In the genomic region with DNA sequence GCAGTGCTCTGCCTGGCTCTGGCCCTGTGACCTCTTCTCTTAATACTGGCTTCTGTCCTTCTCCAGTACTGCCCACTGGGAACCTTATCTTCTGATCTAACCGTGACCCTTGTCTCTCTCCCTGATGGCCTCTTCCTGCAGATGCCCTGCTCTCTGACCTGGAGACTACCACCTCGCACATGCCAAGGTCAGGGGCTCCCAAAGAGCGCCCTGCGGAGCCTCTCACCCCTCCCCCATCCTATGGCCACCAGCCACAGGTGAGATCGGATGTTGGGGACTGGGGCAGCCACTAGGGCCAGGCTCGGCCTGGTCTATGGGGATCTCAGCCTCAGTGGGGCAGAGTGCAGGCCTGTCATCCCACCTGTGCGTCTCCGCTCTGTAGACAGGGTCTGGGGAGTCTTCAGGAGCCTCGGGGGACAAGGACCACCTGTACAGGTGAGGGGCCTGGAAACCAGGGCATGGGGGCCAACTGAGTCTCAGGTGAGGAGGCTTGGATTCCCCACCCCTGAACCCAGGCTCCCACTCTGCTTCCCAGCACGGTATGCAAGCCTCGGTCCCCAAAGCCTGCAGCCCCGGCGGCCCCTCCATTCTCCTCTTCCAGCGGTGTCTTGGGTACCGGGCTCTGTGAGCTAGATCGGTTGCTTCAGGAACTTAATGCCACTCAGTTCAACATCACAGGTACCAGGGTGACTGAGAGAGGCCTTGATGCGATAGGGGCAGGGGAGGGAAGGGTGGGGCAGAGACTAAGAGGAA, we compare ENCODE assay signal across 11 cellular contexts. TPM values are rescaled to one million over a fixed set of nuclear protein-coding genes. Genes with fewer than 3 reads are reported as not detected.
A peak's percentile ranks its signal among the peaks of the same experiment; 100 is the strongest.
DNase-seq lines count a peak whose midpoint lies in the region; ATAC-seq and TF ChIP-seq lines count a peak whose summit lies in the region.
"Had no signal": no experiment of that assay in that cellular context is flagged by ENCODE, and none has a peak within 500 bp of the region (broad histone marks: within the 10 kb centered on the region; RNA-seq: fewer than 3 reads in every experiment).

No MANE protein-coding gene starts in this region.

- intact Hi-C loops in stomach (cut with DNase I; ENCODE audit: low total_unique reads), result no loop called here

- H3K4me3 ChIP-seq in WI38 (ENCODE audit: low read depth, low read length) (peak overlapping the region; percentile 70), stomach (peak overlapping the region; percentile 17 to 81 (median 61))

- ATAC-seq in HG03159 (IDR thresholded peaks at IDR 0.05; ENCODE audit: unreplicated experiment), result no peak

- in situ Hi-C loops in G401 (cut with HindIII; ENCODE audit: low sequenced_read_pairs), result no loop called here

- DNase-seq in T-helper 2 cell treated with Interferon-gamma antibody and Interleukin-4, amounts not matched to agents 5 μg/mL and 100 μg/mL, for 36 hours (ENCODE audit: low spot score), result no peak
- no peak for DNase-seq in T-helper 2 cell
- DNase-seq in glutamatergic neuron, result no peak
- DNase-seq in stomach, result no peak
- DNase-seq in DMS153 (lab: John Stamatoyannopoulos, UW), result no peak
- DNase-seq in G401 (ENCODE audit: low spot score), result no peak
- DNase-seq: effector CD4-positive, alpha-beta T cell had no signal

- WGBS in stomach, 5 donors, result 85 to 90% (median 88%) methylated on average over 15 to 17 of the region's 17 CpGs

- no peaks in the 10 kb centered on the region for H3K36me3 Mint-ChIP-seq in T-helper 2 cell treated with Interferon-gamma antibody and Interleukin-4, amounts not matched to agents 5 μg/mL and 100 μg/mL, for 36 hours (ENCODE audit: low read depth)
- peaks cover 4% of the 10 kb centered on the region for H3K36me3 Mint-ChIP-seq in glutamatergic neuron (ENCODE audit: unreplicated experiment)

- H3K4me1 Mint-ChIP-seq in T-helper 2 cell treated with Interferon-gamma antibody and Interleukin-4, amounts not matched to agents 5 μg/mL and 100 μg/mL, for 36 hours (ENCODE audit: low read depth), result peaks cover 9% of the 10 kb centered on the region
- H3K4me1 Mint-ChIP-seq in glutamatergic neuron (ENCODE audit: low read depth, unreplicated experiment), result peaks cover 8% of the 10 kb centered on the region

- peaks cover 35 to 75% (median 64%) of the 10 kb centered on the region in 4 donors for H3K4me1 ChIP-seq in stomach

- H3K36me3 ChIP-seq in stomach, result peaks cover 21 to 51% (median 42%) of the 10 kb centered on the region in 4 donors

- peaks cover 40% of the 10 kb centered on the region for H3K27me3 Mint-ChIP-seq in T-helper 2 cell treated with Interferon-gamma antibody and Interleukin-4, amounts not matched to agents 5 μg/mL and 100 μg/mL, for 36 hours (ENCODE audit: low read depth)
- peaks cover 25% of the 10 kb centered on the region for H3K27me3 Mint-ChIP-seq in glutamatergic neuron (ENCODE audit: unreplicated experiment)

- H3K9me3 Mint-ChIP-seq in T-helper 2 cell treated with Interferon-gamma antibody and Interleukin-4, amounts not matched to agents 5 μg/mL and 100 μg/mL, for 36 hours, result no peaks in the 10 kb centered on the region
- peaks cover 9% of the 10 kb centered on the region for H3K9me3 Mint-ChIP-seq in glutamatergic neuron (ENCODE audit: unreplicated experiment)

- peak overlapping the region in 4 of 5 donors; percentile 44 to 96 (median 92) for H3K27ac ChIP-seq in stomach

- H3K27ac Mint-ChIP-seq in T-helper 2 cell treated with Interferon-gamma antibody and Interleukin-4, amounts not matched to agents 5 μg/mL and 100 μg/mL, for 36 hours, result no peak overlapping the region
- no peak overlapping the region for H3K27ac Mint-ChIP-seq in glutamatergic neuron (ENCODE audit: unreplicated experiment)

- TF ChIP-seq POLR2A in stomach (IDR thresholded peaks at IDR 0.05), result no peak

- no peaks in the 10 kb centered on the region for H3K9me3 ChIP-seq in stomach

- peaks cover 0 to 14% (median 0%) of the 10 kb centered on the region in 3 donors for H3K27me3 ChIP-seq in stomach

- TF ChIP-seq CTCF in WI38 (IDR thresholded peaks at IDR 0.05; ENCODE audit: low read depth, low read length) (no peak), glutamatergic neuron (IDR thresholded peaks at IDR 0.05; ENCODE audit: partially characterized antibody, unreplicated experiment) (no peak), stomach (IDR thresholded peaks at IDR 0.05) (no peak)

- H3K4me3 Mint-ChIP-seq in T-helper 2 cell treated with Interferon-gamma antibody and Interleukin-4, amounts not matched to agents 5 μg/mL and 100 μg/mL, for 36 hours, result peak overlapping the region; percentile 13
- H3K4me3 Mint-ChIP-seq in glutamatergic neuron (ENCODE audit: unreplicated experiment), result peak overlapping the region; percentile 86

- no peak for TF ChIP-seq EP300 in stomach (IDR thresholded peaks at IDR 0.05)

RNA-seq across cellular contexts. Expression of a gene that starts 1.5 kb away (rescaled TPM):
- total RNA-seq in glutamatergic neuron (ENCODE audit: unreplicated experiment) (19.2 TPM), stomach (10 to 100 TPM; 36.0 to 84.0 (median 63.1) TPM)
- polyA plus RNA-seq in stomach, result 10 to 100 TPM; 44.8 to 49.3 (median 49.1) TPM
- 0.07 TPM in 1 of 2 replicates, not detected in the other for total RNA-seq in G401 (2014; rRNA removed; shearing (Covaris generic))

RNA-seq across cellular contexts. Expression of a gene that starts 9.4 kb away (rescaled TPM):
- total RNA-seq in glutamatergic neuron (ENCODE audit: unreplicated experiment) (not detected), stomach (not detected)
- 1 to 10 TPM in 1 of 3 donors, under 1 TPM in 2; 0.62 to 1.8 (median 0.76) TPM for polyA plus RNA-seq in stomach
- total RNA-seq in G401 (2014; rRNA removed; shearing (Covaris generic)), result not detected in 2 replicates
- total RNA-seq: A172; activated CD8-positive, alpha-beta memory T cell treated with anti-CD3 and anti-CD28 coated beads for 36 hours had no signal

RNA-seq across cellular contexts. Expression of a gene that starts 14.2 kb away (rescaled TPM):
- total RNA-seq in glutamatergic neuron (ENCODE audit: unreplicated experiment), result 15.8 TPM
- total RNA-seq in stomach, result 10 to 100 TPM in 2 of 5 donors, 1 to 10 TPM in 2, not detected in 1; 2.6 to 29.8 (median 15.1) TPM
- polyA plus RNA-seq in stomach, result 10 to 100 TPM in 2 of 3 donors, 1 to 10 TPM in 1; 6.7 to 13.0 (median 11.3) TPM
- total RNA-seq in G401 (2014; rRNA removed; shearing (Covaris generic)), result 7.6 and 12.2 TPM in 2 replicates

RNA-seq across cellular contexts. Expression of a gene that starts 30.9 kb away (rescaled TPM):
- total RNA-seq in glutamatergic neuron (ENCODE audit: unreplicated experiment) (1.1 TPM), stomach (under 1 TPM in 2 of 5 donors, not detected in 3; 0.18 to 0.45 TPM)
- polyA plus RNA-seq in stomach, result under 1 TPM; 0.15 to 0.37 (median 0.31) TPM
- 0.03 and 0.55 TPM in 2 replicates for total RNA-seq in G401 (2014; rRNA removed; shearing (Covaris generic))
- total RNA-seq: A172 had no signal

RNA-seq across cellular contexts. Expression of a gene that starts 34.7 kb away (rescaled TPM):
- total RNA-seq in glutamatergic neuron (ENCODE audit: unreplicated experiment) (48.7 TPM), stomach (100 to 1,000 TPM in 1 of 5 donors, 10 to 100 TPM in 4; 27.4 to 171 (median 60.0) TPM)
- 10 to 100 TPM; 21.4 to 47.5 (median 28.8) TPM for polyA plus RNA-seq in stomach
- total RNA-seq in G401 (2014; rRNA removed; shearing (Covaris generic)), result 22.6 and 32.1 TPM in 2 replicates

Comparison
In these comparisons a context has a peak if more than half of its experiments do, and no peak if none do; other contexts are left out.
1. RNA of a gene that starts 1.5 kb away (total RNA-seq): 36.0 to 84.0 TPM in stomach and 19.2 TPM in glutamatergic neuron (single experiment); 0.07 TPM in G401; every median in the first group is over 10 times any median in the second.